In the genomic region with DNA sequence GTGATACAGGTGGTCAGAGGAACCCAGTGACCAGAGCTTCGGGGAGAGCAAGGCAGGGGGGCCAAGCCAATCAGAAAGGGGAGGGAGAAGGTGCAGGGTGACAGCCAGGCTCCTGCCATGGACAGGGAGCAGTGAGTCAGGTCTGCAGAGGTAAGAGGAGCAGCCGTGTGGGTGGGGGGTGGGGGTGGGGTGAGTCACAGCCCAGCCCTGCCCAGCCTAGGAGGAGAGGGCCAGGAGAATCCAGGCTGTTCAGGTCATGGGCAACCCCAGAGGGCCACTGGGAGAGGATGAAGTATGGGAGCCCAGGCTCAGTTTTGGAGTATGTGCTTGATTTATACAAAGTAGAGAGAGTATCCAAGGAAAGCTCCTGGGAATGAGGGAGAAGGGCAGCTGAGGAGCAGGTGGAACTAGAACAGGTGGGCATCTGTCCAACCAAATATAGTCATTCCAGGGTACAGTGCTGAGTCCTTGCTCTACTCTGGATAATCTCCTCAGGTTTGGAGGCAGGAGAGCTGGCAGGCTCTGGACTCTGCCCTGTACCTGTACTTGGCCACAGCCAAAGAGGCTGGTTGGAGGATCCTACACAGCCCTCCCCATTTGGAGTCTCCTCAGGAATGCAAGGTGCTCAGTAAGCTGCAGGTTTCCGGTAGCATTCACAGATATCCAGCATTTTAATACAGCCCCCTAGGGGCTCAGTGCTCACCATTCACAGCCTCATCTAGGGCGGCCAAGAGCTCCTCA, we compare ENCODE assay signal across 8 cellular contexts. TPM values are rescaled to one million over a fixed set of nuclear protein-coding genes. Genes with fewer than 3 reads are reported as not detected.
DNase-seq lines count a peak whose midpoint lies in the region; ATAC-seq, FAIRE-seq and TF ChIP-seq lines count a peak whose summit lies in the region.

No MANE protein-coding gene starts in this region.

- H3K9me3 Mint-ChIP-seq in activated naive CD8-positive, alpha-beta T cell treated with anti-CD3 and anti-CD28 coated beads, Interleukin-2, amount 50 U/mL, for 24 hours, result no peaks in the 10 kb centered on the region

- no peak for TF ChIP-seq EP300 in HepG2 (IDR thresholded peaks at IDR 0.05; ENCODE audit: low read depth in 2 of 2, low read length in 2 of 2)
- TF ChIP-seq EP300 in HepG2 (CRISPR knock-in tag; IDR thresholded peaks at IDR 0.05; ENCODE audit: borderline replicate concordance), result no peak

- H3K4me1 ChIP-seq in left ventricle myocardium inferior, result peaks cover 84% of the 10 kb centered on the region
- H3K4me1 ChIP-seq in HepG2 (ENCODE audit: insufficient read depth, low read length), result peaks cover 50% of the 10 kb centered on the region
- H3K4me1 ChIP-seq in thoracic aorta (ENCODE audit: control insufficient read depth in 1 of 2, low read depth in 2 of 2), result peaks cover 12 to 46% of the 10 kb centered on the region in 2 donors

- FAIRE-seq in HepG2 (lab: Jason Lieb, UNC), result no peak

- H3K36me3 ChIP-seq in left ventricle myocardium inferior, result peaks cover 15% of the 10 kb centered on the region
- H3K36me3 ChIP-seq in HepG2 (replicated peaks in 1 of 2; ENCODE audit: control insufficient read depth in 1 of 2, insufficient read depth in 2 of 2, low read length in 2 of 2), result peaks cover 0 to 3% of the 10 kb centered on the region in 2 experiments; a peak in 4 of 5 replicates
- no peaks in the 10 kb centered on the region for H3K36me3 ChIP-seq in thoracic aorta

- H3K27me3 ChIP-seq in left ventricle myocardium inferior (ENCODE audit: low read depth) (no peaks in the 10 kb centered on the region), HepG2 (ENCODE audit: control insufficient read depth in 1 of 2, insufficient read depth in 2 of 2, low read length in 2 of 2) (0 out of 5 replicates have a peak, but pooled peaks cover 0 to 7% of the 10 kb centered on the region in 2 experiments), thoracic aorta (replicated peaks; ENCODE audit: insufficient read depth) (no peaks in the 10 kb centered on the region)

- TF ChIP-seq CTCF in left ventricle myocardium inferior (IDR thresholded peaks at IDR 0.05; ENCODE audit: borderline replicate concordance), result no peak
- no peak for TF ChIP-seq CTCF in HepG2 (CRISPR knock-in tag; IDR thresholded peaks at IDR 0.05)
- no peak for TF ChIP-seq CTCF in thoracic aorta (IDR thresholded peaks at IDR 0.05)

- WGBS in HepG2 (ENCODE audit: low lambda C conversion rate), result 45% methylated on average over 4 of the region's 4 CpGs

- H3K4me3 Mint-ChIP-seq in activated naive CD8-positive, alpha-beta T cell treated with anti-CD3 and anti-CD28 coated beads, Interleukin-2, amount 50 U/mL, for 24 hours, result peak overlapping the region; percentile 74

- CTCF ChIA-PET in HepG2 (lab: Yijun Ruan, JAX; ENCODE audit: low intra/inter-chr PET ratio, low total read pairs), result no interaction called here

- DNase-seq in left ventricle myocardium inferior (no peak), cardiac septum (ENCODE audit: low spot score) (no peak), HepG2 (ENCODE audit: low spot score) (no peak), thoracic aorta (ENCODE audit: low spot score) (no peak), NCI-H345 treated with DMSO at 0.1 percent for 48 hours (lab: John Stamatoyannopoulos, UW; ENCODE audit: unreplicated experiment) (no peak)
- DNase-seq in activated naive CD8-positive, alpha-beta T cell treated with anti-CD3 and anti-CD28 coated beads, Interleukin-2, amount 50 U/mL, for 24 hours, result peak; percentile 36

- intact Hi-C loops in left ventricle myocardium inferior (cut with micrococcal nuclease), result no loop called here
- intact Hi-C loops in cardiac septum (cut with DNase I), result loop anchor here (5.0 kb wide), 1 partner anchor 168 kb away; the partner anchor contains the start of gene CYSTM1
- intact Hi-C loops in HepG2 (cut with micrococcal nuclease; ENCODE audit: unreplicated experiment), result loop anchor here (5.0 kb wide), 3 partner anchors 53 to 173 kb away; no protein-coding TSS in a partner anchor

- no peaks in the 10 kb centered on the region for H4K20me1 ChIP-seq in HepG2 (ENCODE audit: insufficient read depth, low read length)

- H3K4me1 Mint-ChIP-seq in activated naive CD8-positive, alpha-beta T cell treated with anti-CD3 and anti-CD28 coated beads, Interleukin-2, amount 50 U/mL, for 24 hours, result peaks cover 47% of the 10 kb centered on the region

- H3K27ac Mint-ChIP-seq in activated naive CD8-positive, alpha-beta T cell treated with anti-CD3 and anti-CD28 coated beads, Interleukin-2, amount 50 U/mL, for 24 hours, result no peak overlapping the region

- peaks cover 3% of the 10 kb centered on the region for H3K36me3 Mint-ChIP-seq in activated naive CD8-positive, alpha-beta T cell treated with anti-CD3 and anti-CD28 coated beads, Interleukin-2, amount 50 U/mL, for 24 hours (ENCODE audit: low read depth)

- peak overlapping the region; percentile 92 for H3K27ac ChIP-seq in left ventricle myocardium inferior (replicated peaks)
- no peak overlapping the region for H3K27ac ChIP-seq in HepG2 (ENCODE audit: extremely low read length, insufficient read depth, low read length)
- no peak overlapping the region for H3K27ac ChIP-seq in thoracic aorta

- POLR2A ChIA-PET in HepG2 (lab: Yijun Ruan, JAX), result interaction anchor here (0.6 to 2.3 kb wide), 3 partner anchors 10 to 100 kb away, joined by 5 to 19 read pairs (median 17); no protein-coding TSS in a partner anchor

- no peak overlapping the region for H2AFZ ChIP-seq in HepG2 (ENCODE audit: low read length)

- in situ Hi-C loops in HepG2 (cut with HindIII; ENCODE audit: extremely low pct_ligation_motif_present, low pct_unique_long_range_greater_than_20kb), result no loop called here

- H3K9me3 ChIP-seq in left ventricle myocardium inferior (replicated peaks) (no peaks in the 10 kb centered on the region), HepG2 (ENCODE audit: low read length) (no peaks in the 10 kb centered on the region), thoracic aorta (no peaks in the 10 kb centered on the region)

- H3K9ac ChIP-seq in HepG2 (ENCODE audit: insufficient read depth, low read depth, low read length), result no peak overlapping the region

- no peaks in the 10 kb centered on the region for H3K79me2 ChIP-seq in HepG2 (ENCODE audit: insufficient read depth, low read length)

- TF ChIP-seq RAD21 in HepG2 (CRISPR knock-in tag; IDR thresholded peaks at IDR 0.05), result no peak

- peaks cover 6% of the 10 kb centered on the region for H3K27me3 Mint-ChIP-seq in activated naive CD8-positive, alpha-beta T cell treated with anti-CD3 and anti-CD28 coated beads, Interleukin-2, amount 50 U/mL, for 24 hours

- ATAC-seq in activated naive CD8-positive, alpha-beta T cell treated with anti-CD3 and anti-CD28 coated beads, Interleukin-2, amount 50 U/mL, for 24 hours, result peak; percentile 54
- ATAC-seq in HepG2, result peak; percentile 22
- ATAC-seq in thoracic aorta (ENCODE audit: insufficient number of reproducible peaks, low FRiP score, low read depth), result no peak
- ATAC-seq in HG03108 (IDR thresholded peaks at IDR 0.05; ENCODE audit: unreplicated experiment), result no peak
- ATAC-seq in GM19397 (IDR thresholded peaks at IDR 0.05; ENCODE audit: unreplicated experiment), result no peak

- H3K4me2 ChIP-seq in HepG2 (ENCODE audit: low read depth, low read length), result peak overlapping the region; percentile 99

- TSS peak; percentile 66 for BruUV-seq in HepG2 (replicated peaks; lab: Mats Ljungman, UMichigan)

- TF ChIP-seq POLR2A in HepG2 (IDR thresholded peaks at IDR 0.05; ENCODE audit: insufficient read depth in 1 of 2, low read depth in 2 of 2, low read length in 2 of 2), result no peak

- H3K4me3 ChIP-seq in left ventricle myocardium inferior, result peak overlapping the region; percentile 75
- H3K4me3 ChIP-seq in HepG2 (replicated peaks in 1 of 3; ENCODE audit: insufficient read depth in 1 of 3, low read depth in 2 of 3, low read length in 3 of 3), result peak overlapping the region in 2 of 3 experiments; percentile 81; a peak in 1 of 6 replicates
- peak overlapping the region; percentile 84 for H3K4me3 ChIP-seq in thoracic aorta

RNA-seq across cellular contexts. Expression of gene HBEGF, which starts 1.6 kb away (rescaled TPM):
- 27.2 TPM for total RNA-seq in left ventricle myocardium inferior
- 73.9 TPM for total RNA-seq in cardiac septum
- 0.77 and 1.7 TPM in 2 replicates for total RNA-seq in HepG2 (2016; rRNA removed; fragmentation: Illumina TruSeq; extraction: Trizol)
- total RNA-seq in HepG2 (2016; cell fraction: cytosol; rRNA removed; fragmentation: Illumina TruSeq; extraction: Trizol; ENCODE audit: low read depth), result 0.20 and 0.26 TPM in 2 replicates
- 0.58 and 1.5 TPM in 2 replicates for total RNA-seq in HepG2 (2016; cell fraction: insoluble cytoplasmic fraction; rRNA removed; fragmentation: Illumina TruSeq; extraction: Trizol)
- 0.45 and 0.62 TPM in 2 replicates for total RNA-seq in HepG2 (2016; cell fraction: membrane; rRNA removed; fragmentation: Illumina TruSeq; extraction: Trizol)
- total RNA-seq in HepG2 (2016; cell fraction: nucleus; rRNA removed; fragmentation: Illumina TruSeq; extraction: Trizol), result 1.3 and 2.3 TPM in 2 replicates
- polyA plus RNA-seq in HepG2 (2011; rRNA removed), result 4.3 and 5.0 TPM in 2 replicates
- 3.5 and 3.7 TPM in 2 replicates for polyA plus RNA-seq in HepG2 (2011; cell fraction: cytosol; rRNA removed)
- 3.4 and 3.9 TPM in 2 replicates for polyA plus RNA-seq in HepG2 (2011; cell fraction: nucleus; rRNA removed)
- polyA plus RNA-seq in HepG2 (2012), result 1.4 and 3.0 TPM in 2 replicates
- 0.14 and 0.17 TPM in 2 replicates for polyA plus RNA-seq in HepG2 (2016; cell fraction: cytosol; fragmentation: Illumina TruSeq; extraction: Trizol; ENCODE audit: low read depth)
- 0.79 and 0.88 TPM in 2 replicates for polyA plus RNA-seq in HepG2 (2016; cell fraction: insoluble cytoplasmic fraction; fragmentation: Illumina TruSeq; extraction: Trizol; ENCODE audit: low read depth)
- polyA plus RNA-seq in HepG2 (2016; cell fraction: membrane; fragmentation: Illumina TruSeq; extraction: Trizol; ENCODE audit: low read depth), result 0.26 TPM in 2 replicates
- polyA plus RNA-seq in HepG2 (2016; cell fraction: nucleus; fragmentation: Illumina TruSeq; extraction: Trizol; ENCODE audit: insufficient read depth, low read depth), result 1.8 and 1.9 TPM in 2 replicates
- polyA minus RNA-seq in HepG2 (2011; rRNA and poly(A)+ RNA removed; ENCODE audit: low replicate concordance), result 1.0 and 3.2 TPM in 2 replicates
- polyA minus RNA-seq in HepG2 (2011; cell fraction: cytosol; rRNA and poly(A)+ RNA removed), result 1.4 and 1.5 TPM in 2 replicates
- polyA minus RNA-seq in HepG2 (2011; cell fraction: nucleus; rRNA and poly(A)+ RNA removed), result 3.5 and 4.1 TPM in 2 replicates
- 10 to 100 TPM; 22.6 to 36.0 TPM for total RNA-seq in thoracic aorta

RNA-seq across cellular contexts. Expression of gene SLC4A9, which starts 15.1 kb away (rescaled TPM):
- 0.44 TPM for total RNA-seq in left ventricle myocardium inferior
- total RNA-seq in cardiac septum, result 0.19 TPM
- not detected in 2 replicates for total RNA-seq in HepG2 (2016; rRNA removed; fragmentation: Illumina TruSeq; extraction: Trizol)
- not detected in 2 replicates for total RNA-seq in HepG2 (2016; cell fraction: cytosol; rRNA removed; fragmentation: Illumina TruSeq; extraction: Trizol; ENCODE audit: low read depth)
- not detected in 2 replicates for total RNA-seq in HepG2 (2016; cell fraction: insoluble cytoplasmic fraction; rRNA removed; fragmentation: Illumina TruSeq; extraction: Trizol)
- total RNA-seq in HepG2 (2016; cell fraction: membrane; rRNA removed; fragmentation: Illumina TruSeq; extraction: Trizol), result not detected in 2 replicates
- total RNA-seq in HepG2 (2016; cell fraction: nucleus; rRNA removed; fragmentation: Illumina TruSeq; extraction: Trizol), result not detected in 2 replicates
- 0.05 TPM in 1 of 2 replicates, not detected in the other for polyA plus RNA-seq in HepG2 (2011; rRNA removed)
- polyA plus RNA-seq in HepG2 (2011; cell fraction: cytosol; rRNA removed), result 0.01 TPM in 1 of 2 replicates, not detected in the other
- 0.10 and 0.40 TPM in 2 replicates for polyA plus RNA-seq in HepG2 (2011; cell fraction: nucleus; rRNA removed)
- not detected in 2 replicates for polyA plus RNA-seq in HepG2 (2012)
- not detected in 2 replicates for polyA plus RNA-seq in HepG2 (2016; cell fraction: cytosol; fragmentation: Illumina TruSeq; extraction: Trizol; ENCODE audit: low read depth)
- not detected in 2 replicates for polyA plus RNA-seq in HepG2 (2016; cell fraction: insoluble cytoplasmic fraction; fragmentation: Illumina TruSeq; extraction: Trizol; ENCODE audit: low read depth)
- not detected in 2 replicates for polyA plus RNA-seq in HepG2 (2016; cell fraction: membrane; fragmentation: Illumina TruSeq; extraction: Trizol; ENCODE audit: low read depth)
- not detected in 2 replicates for polyA plus RNA-seq in HepG2 (2016; cell fraction: nucleus; fragmentation: Illumina TruSeq; extraction: Trizol; ENCODE audit: insufficient read depth, low read depth)
- not detected in 2 replicates for polyA minus RNA-seq in HepG2 (2011; rRNA and poly(A)+ RNA removed; ENCODE audit: low replicate concordance)
- not detected in 2 replicates for polyA minus RNA-seq in HepG2 (2011; cell fraction: cytosol; rRNA and poly(A)+ RNA removed)
- polyA minus RNA-seq in HepG2 (2011; cell fraction: nucleus; rRNA and poly(A)+ RNA removed), result 0.12 TPM in 1 of 2 replicates, not detected in the other
- total RNA-seq in thoracic aorta, result not detected

RNA-seq across cellular contexts. Expression of gene PFDN1, which starts 42.0 kb away (rescaled TPM):
- total RNA-seq in left ventricle myocardium inferior (68.7 TPM), cardiac septum (71.7 TPM), HepG2 (2016; rRNA removed; fragmentation: Illumina TruSeq; extraction: Trizol) (70.8 and 102 TPM in 2 replicates), thoracic aorta (10 to 100 TPM; 62.5 to 72.2 TPM)
- 30.8 and 31.4 TPM in 2 replicates for total RNA-seq in HepG2 (2016; cell fraction: cytosol; rRNA removed; fragmentation: Illumina TruSeq; extraction: Trizol; ENCODE audit: low read depth)
- total RNA-seq in HepG2 (2016; cell fraction: insoluble cytoplasmic fraction; rRNA removed; fragmentation: Illumina TruSeq; extraction: Trizol), result 73.4 and 106 TPM in 2 replicates
- 63.5 and 65.6 TPM in 2 replicates for total RNA-seq in HepG2 (2016; cell fraction: membrane; rRNA removed; fragmentation: Illumina TruSeq; extraction: Trizol)
- total RNA-seq in HepG2 (2016; cell fraction: nucleus; rRNA removed; fragmentation: Illumina TruSeq; extraction: Trizol), result 34.9 and 39.3 TPM in 2 replicates
- polyA plus RNA-seq in HepG2 (2011; rRNA removed), result 67.2 and 70.4 TPM in 2 replicates
- 82.6 and 98.7 TPM in 2 replicates for polyA plus RNA-seq in HepG2 (2011; cell fraction: cytosol; rRNA removed)
- polyA plus RNA-seq in HepG2 (2011; cell fraction: nucleus; rRNA removed), result 19.1 and 24.2 TPM in 2 replicates
- polyA plus RNA-seq in HepG2 (2012), result 91.4 and 114 TPM in 2 replicates
- 34.9 and 37.0 TPM in 2 replicates for polyA plus RNA-seq in HepG2 (2016; cell fraction: cytosol; fragmentation: Illumina TruSeq; extraction: Trizol; ENCODE audit: low read depth)
- 154 TPM in 2 replicates for polyA plus RNA-seq in HepG2 (2016; cell fraction: insoluble cytoplasmic fraction; fragmentation: Illumina TruSeq; extraction: Trizol; ENCODE audit: low read depth)
- 58.7 and 63.7 TPM in 2 replicates for polyA plus RNA-seq in HepG2 (2016; cell fraction: membrane; fragmentation: Illumina TruSeq; extraction: Trizol; ENCODE audit: low read depth)
- 45.6 and 54.4 TPM in 2 replicates for polyA plus RNA-seq in HepG2 (2016; cell fraction: nucleus; fragmentation: Illumina TruSeq; extraction: Trizol; ENCODE audit: insufficient read depth, low read depth)
- polyA minus RNA-seq in HepG2 (2011; rRNA and poly(A)+ RNA removed; ENCODE audit: low replicate concordance), result 91.1 and 127 TPM in 2 replicates
- polyA minus RNA-seq in HepG2 (2011; cell fraction: cytosol; rRNA and poly(A)+ RNA removed), result 32.0 and 33.9 TPM in 2 replicates
- 33.0 and 40.5 TPM in 2 replicates for polyA minus RNA-seq in HepG2 (2011; cell fraction: nucleus; rRNA and poly(A)+ RNA removed)

RNA-seq across cellular contexts. Expression of gene ANKHD1, which starts 56.8 kb away (rescaled TPM):
- total RNA-seq in left ventricle myocardium inferior, result 58.5 TPM
- 73.0 TPM for total RNA-seq in cardiac septum
- total RNA-seq in HepG2 (2016; rRNA removed; fragmentation: Illumina TruSeq; extraction: Trizol), result 69.9 and 101 TPM in 2 replicates
- 59.7 and 69.1 TPM in 2 replicates for total RNA-seq in HepG2 (2016; cell fraction: cytosol; rRNA removed; fragmentation: Illumina TruSeq; extraction: Trizol; ENCODE audit: low read depth)
- total RNA-seq in HepG2 (2016; cell fraction: insoluble cytoplasmic fraction; rRNA removed; fragmentation: Illumina TruSeq; extraction: Trizol), result 69.9 and 98.6 TPM in 2 replicates
- total RNA-seq in HepG2 (2016; cell fraction: membrane; rRNA removed; fragmentation: Illumina TruSeq; extraction: Trizol), result 33.7 and 41.4 TPM in 2 replicates
- total RNA-seq in HepG2 (2016; cell fraction: nucleus; rRNA removed; fragmentation: Illumina TruSeq; extraction: Trizol), result 106 and 125 TPM in 2 replicates
- polyA plus RNA-seq in HepG2 (2011; rRNA removed), result 68.5 and 82.0 TPM in 2 replicates
- 33.7 and 45.2 TPM in 2 replicates for polyA plus RNA-seq in HepG2 (2011; cell fraction: cytosol; rRNA removed)
- 104 and 105 TPM in 2 replicates for polyA plus RNA-seq in HepG2 (2011; cell fraction: nucleus; rRNA removed)
- 56.5 and 76.2 TPM in 2 replicates for polyA plus RNA-seq in HepG2 (2012)
- 2.7 and 3.1 TPM in 2 replicates for polyA plus RNA-seq in HepG2 (2016; cell fraction: cytosol; fragmentation: Illumina TruSeq; extraction: Trizol; ENCODE audit: low read depth)
- 76.7 and 87.6 TPM in 2 replicates for polyA plus RNA-seq in HepG2 (2016; cell fraction: insoluble cytoplasmic fraction; fragmentation: Illumina TruSeq; extraction: Trizol; ENCODE audit: low read depth)
- polyA plus RNA-seq in HepG2 (2016; cell fraction: membrane; fragmentation: Illumina TruSeq; extraction: Trizol; ENCODE audit: low read depth), result 7.0 and 8.2 TPM in 2 replicates
- 142 and 161 TPM in 2 replicates for polyA plus RNA-seq in HepG2 (2016; cell fraction: nucleus; fragmentation: Illumina TruSeq; extraction: Trizol; ENCODE audit: insufficient read depth, low read depth)
- polyA minus RNA-seq in HepG2 (2011; rRNA and poly(A)+ RNA removed; ENCODE audit: low replicate concordance), result 130 and 138 TPM in 2 replicates
- polyA minus RNA-seq in HepG2 (2011; cell fraction: cytosol; rRNA and poly(A)+ RNA removed), result 52.8 and 61.5 TPM in 2 replicates
- polyA minus RNA-seq in HepG2 (2011; cell fraction: nucleus; rRNA and poly(A)+ RNA removed), result 183 and 186 TPM in 2 replicates
- 100 to 1,000 TPM; 106 to 173 TPM for total RNA-seq in thoracic aorta

Comparison
In these comparisons a context has a peak if more than half of its experiments do, and no peak if none do; other contexts are left out.
1. ATAC-seq: peak in activated naive CD8-positive, alpha-beta T cell treated with anti-CD3 and anti-CD28 coated beads, Interleukin-2, amount 50 U/mL, for 24 hours (single experiment) and HepG2 (single experiment); none in thoracic aorta (single experiment), HG03108 (single experiment) and GM19397 (single experiment).
2. Peak in every context shown above with its lines, with median percentiles within 50 percentile points of each other: H3K4me3 ChIP-seq.